1 cellular context compared by ENCODE assay signal in the genomic region with DNA sequence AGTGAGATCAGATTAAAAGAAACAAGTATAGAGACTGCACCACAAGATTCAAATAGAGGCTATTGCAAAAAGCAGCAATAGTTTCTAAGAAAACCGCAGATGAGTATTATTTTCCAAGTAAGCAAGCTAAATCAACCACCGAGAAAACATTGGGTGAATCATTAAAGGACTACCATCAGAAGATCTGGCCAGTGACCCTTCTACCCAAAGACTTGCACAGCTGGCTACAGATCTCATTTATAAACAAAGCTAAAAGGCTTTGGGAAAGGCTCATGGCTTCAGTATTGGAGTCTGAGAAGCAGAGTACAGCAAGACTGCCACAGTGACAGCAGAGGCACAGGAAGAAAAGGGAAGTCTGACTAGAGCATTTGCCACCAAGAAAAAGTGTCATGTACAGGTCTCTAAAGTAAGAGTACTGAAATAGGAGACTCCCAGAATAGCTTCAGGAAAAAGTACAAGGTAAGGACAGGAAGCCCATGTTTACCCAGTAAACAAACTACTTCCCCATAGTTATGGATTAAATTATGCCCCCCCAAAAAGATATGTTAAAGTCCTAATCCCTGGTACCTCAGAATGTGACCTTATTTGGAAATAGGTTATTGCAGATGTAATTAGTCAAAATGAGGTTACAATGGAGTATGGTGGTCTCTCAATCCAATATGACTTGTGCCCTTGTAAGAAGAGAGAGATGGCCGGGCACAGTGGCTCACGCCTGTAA.
TF ChIP-seq lines count a peak whose summit lies in the region.

No MANE protein-coding gene starts in this region.

TF ChIP-seq in HepG2, 621 proteins besides CTCF, POLR2A, EP300 and RAD21 (continued from another document):
- TF ChIP-seq, protein P1, sequence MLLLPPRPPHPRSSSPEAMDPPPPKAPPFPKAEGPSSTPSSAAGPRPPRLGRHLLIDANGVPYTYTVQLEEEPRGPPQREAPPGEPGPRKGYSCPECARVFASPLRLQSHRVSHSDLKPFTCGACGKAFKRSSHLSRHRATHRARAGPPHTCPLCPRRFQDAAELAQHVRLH (CRISPR knock-in tag; IDR thresholded peaks at IDR 0.05; ENCODE audit: borderline replicate concordance, low read depth): no peak
- TF ChIP-seq ZSCAN12 (CRISPR knock-in tag; IDR thresholded peaks at IDR 0.05): no peak
- no peak for TF ChIP-seq SP1 (IDR thresholded peaks at IDR 0.05)
- TF ChIP-seq SP1 (CRISPR knock-in tag; IDR thresholded peaks at IDR 0.05): no peak
- TF ChIP-seq ZNF34 (CRISPR knock-in tag; IDR thresholded peaks at IDR 0.05; ENCODE audit: borderline replicate concordance): no peak
- TF ChIP-seq MYNN (CRISPR knock-in tag; IDR thresholded peaks at IDR 0.05; ENCODE audit: low read depth): no peak
- TF ChIP-seq FOXM1 (CRISPR knock-in tag; IDR thresholded peaks at IDR 0.05): no peak
- TF ChIP-seq ZNF30 (CRISPR knock-in tag; IDR thresholded peaks at IDR 0.05): no peak
- no peak for TF ChIP-seq ZNF557 (CRISPR knock-in tag; IDR thresholded peaks at IDR 0.05)
- TF ChIP-seq, protein P2, sequence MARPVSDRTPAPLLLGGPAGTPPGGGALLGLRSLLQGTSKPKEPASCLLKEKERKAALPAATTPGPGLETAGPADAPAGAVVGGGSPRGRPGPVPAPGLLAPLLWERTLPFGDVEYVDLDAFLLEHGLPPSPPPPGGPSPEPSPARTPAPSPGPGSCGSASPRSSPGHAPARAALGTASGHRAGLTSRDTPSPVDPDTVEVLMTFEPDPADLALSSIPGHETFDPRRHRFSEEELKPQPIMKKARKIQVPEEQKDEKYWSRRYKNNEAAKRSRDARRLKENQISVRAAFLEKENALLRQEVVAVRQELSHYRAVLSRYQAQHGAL (CRISPR knock-in tag; IDR thresholded peaks at IDR 0.05; ENCODE audit: not compliant biosample characterization): no peak
- TF ChIP-seq, protein P3, sequence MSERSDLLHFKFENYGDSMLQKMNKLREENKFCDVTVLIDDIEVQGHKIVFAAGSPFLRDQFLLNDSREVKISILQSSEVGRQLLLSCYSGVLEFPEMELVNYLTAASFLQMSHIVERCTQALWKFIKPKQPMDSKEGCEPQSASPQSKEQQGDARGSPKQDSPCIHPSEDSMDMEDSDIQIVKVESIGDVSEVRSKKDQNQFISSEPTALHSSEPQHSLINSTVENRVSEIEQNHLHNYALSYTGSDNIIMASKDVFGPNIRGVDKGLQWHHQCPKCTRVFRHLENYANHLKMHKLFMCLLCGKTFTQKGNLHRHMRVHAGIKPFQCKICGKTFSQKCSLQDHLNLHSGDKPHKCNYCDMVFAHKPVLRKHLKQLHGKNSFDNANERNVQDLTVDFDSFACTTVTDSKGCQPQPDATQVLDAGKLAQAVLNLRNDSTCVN (CRISPR knock-in tag; IDR thresholded peaks at IDR 0.05; ENCODE audit: borderline replicate concordance): no peak
- TF ChIP-seq SUZ12 (IDR thresholded peaks at IDR 0.05; ENCODE audit: low read depth, low read length): no peak
- TF ChIP-seq NRL (CRISPR knock-in tag; IDR thresholded peaks at IDR 0.05; ENCODE audit: borderline replicate concordance): no peak
